2 cellular contexts compared by ENCODE assay signal in the genomic region with DNA sequence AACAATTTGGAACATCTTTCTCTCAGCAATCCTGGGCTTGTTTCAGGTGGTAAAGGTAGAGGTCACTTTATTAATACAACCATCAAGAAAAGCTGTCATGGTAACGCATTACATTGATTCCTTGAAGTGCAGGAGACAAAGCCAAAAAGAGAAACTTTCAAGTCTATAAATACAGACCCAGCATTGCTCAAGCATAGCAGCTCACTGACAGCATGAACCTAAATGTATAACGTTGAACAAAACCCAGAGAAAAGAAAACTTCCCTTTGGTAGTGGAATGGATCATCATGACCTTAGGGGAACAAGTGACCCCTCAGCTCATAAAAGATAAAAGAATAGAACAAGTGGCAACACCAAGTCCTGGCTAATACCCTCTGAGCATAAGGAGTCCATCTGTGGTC.
TF ChIP-seq lines count a peak whose summit lies in the region.

No MANE protein-coding gene starts in this region.

TF ChIP-seq in GM12878, 131 proteins besides CTCF, POLR2A, EP300 and RAD21 (continued from another document):
- TF ChIP-seq NFIC (IDR thresholded peaks at IDR 0.05; ENCODE audit: low read depth, low read length) (peak; percentile 78), JUNB (IDR thresholded peaks at IDR 0.05) (peak; percentile 57), MEF2A (IDR thresholded peaks at IDR 0.05; ENCODE audit: insufficient read depth, low read depth, low read length) (peak; percentile 75; the same call in 1 of the 2 replicates), RUNX3 (IDR thresholded peaks at IDR 0.05; ENCODE audit: low read length) (peak; percentile 50)
- TF ChIP-seq, protein P1, sequence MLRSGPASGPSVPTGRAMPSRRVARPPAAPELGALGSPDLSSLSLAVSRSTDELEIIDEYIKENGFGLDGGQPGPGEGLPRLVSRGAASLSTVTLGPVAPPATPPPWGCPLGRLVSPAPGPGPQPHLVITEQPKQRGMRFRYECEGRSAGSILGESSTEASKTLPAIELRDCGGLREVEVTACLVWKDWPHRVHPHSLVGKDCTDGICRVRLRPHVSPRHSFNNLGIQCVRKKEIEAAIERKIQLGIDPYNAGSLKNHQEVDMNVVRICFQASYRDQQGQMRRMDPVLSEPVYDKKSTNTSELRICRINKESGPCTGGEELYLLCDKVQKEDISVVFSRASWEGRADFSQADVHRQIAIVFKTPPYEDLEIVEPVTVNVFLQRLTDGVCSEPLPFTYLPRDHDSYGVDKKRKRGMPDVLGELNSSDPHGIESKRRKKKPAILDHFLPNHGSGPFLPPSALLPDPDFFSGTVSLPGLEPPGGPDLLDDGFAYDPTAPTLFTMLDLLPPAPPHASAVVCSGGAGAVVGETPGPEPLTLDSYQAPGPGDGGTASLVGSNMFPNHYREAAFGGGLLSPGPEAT (IDR thresholded peaks at IDR 0.05; ENCODE audit: low read depth): no peak
TF ChIP-seq in GM12878: peak in this region for 8.

TF ChIP-seq in HepG2, 621 proteins besides CTCF, POLR2A, EP300 and RAD21 (continued from another document):
- TF ChIP-seq, protein P2, sequence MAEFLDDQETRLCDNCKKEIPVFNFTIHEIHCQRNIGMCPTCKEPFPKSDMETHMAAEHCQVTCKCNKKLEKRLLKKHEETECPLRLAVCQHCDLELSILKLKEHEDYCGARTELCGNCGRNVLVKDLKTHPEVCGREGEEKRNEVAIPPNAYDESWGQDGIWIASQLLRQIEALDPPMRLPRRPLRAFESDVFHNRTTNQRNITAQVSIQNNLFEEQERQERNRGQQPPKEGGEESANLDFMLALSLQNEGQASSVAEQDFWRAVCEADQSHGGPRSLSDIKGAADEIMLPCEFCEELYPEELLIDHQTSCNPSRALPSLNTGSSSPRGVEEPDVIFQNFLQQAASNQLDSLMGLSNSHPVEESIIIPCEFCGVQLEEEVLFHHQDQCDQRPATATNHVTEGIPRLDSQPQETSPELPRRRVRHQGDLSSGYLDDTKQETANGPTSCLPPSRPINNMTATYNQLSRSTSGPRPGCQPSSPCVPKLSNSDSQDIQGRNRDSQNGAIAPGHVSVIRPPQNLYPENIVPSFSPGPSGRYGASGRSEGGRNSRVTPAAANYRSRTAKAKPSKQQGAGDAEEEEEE (CRISPR knock-in tag; IDR thresholded peaks at IDR 0.05; ENCODE audit: borderline replicate concordance): no peak
- TF ChIP-seq, protein P3, sequence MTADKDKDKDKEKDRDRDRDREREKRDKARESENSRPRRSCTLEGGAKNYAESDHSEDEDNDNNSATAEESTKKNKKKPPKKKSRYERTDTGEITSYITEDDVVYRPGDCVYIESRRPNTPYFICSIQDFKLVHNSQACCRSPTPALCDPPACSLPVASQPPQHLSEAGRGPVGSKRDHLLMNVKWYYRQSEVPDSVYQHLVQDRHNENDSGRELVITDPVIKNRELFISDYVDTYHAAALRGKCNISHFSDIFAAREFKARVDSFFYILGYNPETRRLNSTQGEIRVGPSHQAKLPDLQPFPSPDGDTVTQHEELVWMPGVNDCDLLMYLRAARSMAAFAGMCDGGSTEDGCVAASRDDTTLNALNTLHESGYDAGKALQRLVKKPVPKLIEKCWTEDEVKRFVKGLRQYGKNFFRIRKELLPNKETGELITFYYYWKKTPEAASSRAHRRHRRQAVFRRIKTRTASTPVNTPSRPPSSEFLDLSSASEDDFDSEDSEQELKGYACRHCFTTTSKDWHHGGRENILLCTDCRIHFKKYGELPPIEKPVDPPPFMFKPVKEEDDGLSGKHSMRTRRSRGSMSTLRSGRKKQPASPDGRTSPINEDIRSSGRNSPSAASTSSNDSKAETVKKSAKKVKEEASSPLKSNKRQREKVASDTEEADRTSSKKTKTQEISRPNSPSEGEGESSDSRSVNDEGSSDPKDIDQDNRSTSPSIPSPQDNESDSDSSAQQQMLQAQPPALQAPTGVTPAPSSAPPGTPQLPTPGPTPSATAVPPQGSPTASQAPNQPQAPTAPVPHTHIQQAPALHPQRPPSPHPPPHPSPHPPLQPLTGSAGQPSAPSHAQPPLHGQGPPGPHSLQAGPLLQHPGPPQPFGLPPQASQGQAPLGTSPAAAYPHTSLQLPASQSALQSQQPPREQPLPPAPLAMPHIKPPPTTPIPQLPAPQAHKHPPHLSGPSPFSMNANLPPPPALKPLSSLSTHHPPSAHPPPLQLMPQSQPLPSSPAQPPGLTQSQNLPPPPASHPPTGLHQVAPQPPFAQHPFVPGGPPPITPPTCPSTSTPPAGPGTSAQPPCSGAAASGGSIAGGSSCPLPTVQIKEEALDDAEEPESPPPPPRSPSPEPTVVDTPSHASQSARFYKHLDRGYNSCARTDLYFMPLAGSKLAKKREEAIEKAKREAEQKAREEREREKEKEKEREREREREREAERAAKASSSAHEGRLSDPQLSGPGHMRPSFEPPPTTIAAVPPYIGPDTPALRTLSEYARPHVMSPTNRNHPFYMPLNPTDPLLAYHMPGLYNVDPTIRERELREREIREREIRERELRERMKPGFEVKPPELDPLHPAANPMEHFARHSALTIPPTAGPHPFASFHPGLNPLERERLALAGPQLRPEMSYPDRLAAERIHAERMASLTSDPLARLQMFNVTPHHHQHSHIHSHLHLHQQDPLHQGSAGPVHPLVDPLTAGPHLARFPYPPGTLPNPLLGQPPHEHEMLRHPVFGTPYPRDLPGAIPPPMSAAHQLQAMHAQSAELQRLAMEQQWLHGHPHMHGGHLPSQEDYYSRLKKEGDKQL (CRISPR knock-in tag; IDR thresholded peaks at IDR 0.05; ENCODE audit: low read depth): no peak
- TF ChIP-seq FOXM1 (CRISPR knock-in tag; IDR thresholded peaks at IDR 0.05) (no peak), ZNF567 (CRISPR knock-in tag; IDR thresholded peaks at IDR 0.05; ENCODE audit: borderline replicate concordance) (no peak), ONECUT2 (CRISPR knock-in tag; IDR thresholded peaks at IDR 0.05) (no peak), ZNF724P (CRISPR knock-in tag; IDR thresholded peaks at IDR 0.05; ENCODE audit: borderline replicate concordance) (no peak), HOXD1 (CRISPR knock-in tag; IDR thresholded peaks at IDR 0.05) (no peak), ZNF382 (CRISPR knock-in tag; IDR thresholded peaks at IDR 0.05; ENCODE audit: borderline replicate concordance) (no peak)
- TF ChIP-seq, protein P4, sequence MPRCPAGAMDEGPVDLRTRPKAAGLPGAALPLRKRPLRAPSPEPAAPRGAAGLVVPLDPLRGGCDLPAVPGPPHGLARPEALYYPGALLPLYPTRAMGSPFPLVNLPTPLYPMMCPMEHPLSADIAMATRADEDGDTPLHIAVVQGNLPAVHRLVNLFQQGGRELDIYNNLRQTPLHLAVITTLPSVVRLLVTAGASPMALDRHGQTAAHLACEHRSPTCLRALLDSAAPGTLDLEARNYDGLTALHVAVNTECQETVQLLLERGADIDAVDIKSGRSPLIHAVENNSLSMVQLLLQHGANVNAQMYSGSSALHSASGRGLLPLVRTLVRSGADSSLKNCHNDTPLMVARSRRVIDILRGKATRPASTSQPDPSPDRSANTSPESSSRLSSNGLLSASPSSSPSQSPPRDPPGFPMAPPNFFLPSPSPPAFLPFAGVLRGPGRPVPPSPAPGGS (CRISPR knock-in tag; IDR thresholded peaks at IDR 0.05): no peak
- TF ChIP-seq, protein P5, sequence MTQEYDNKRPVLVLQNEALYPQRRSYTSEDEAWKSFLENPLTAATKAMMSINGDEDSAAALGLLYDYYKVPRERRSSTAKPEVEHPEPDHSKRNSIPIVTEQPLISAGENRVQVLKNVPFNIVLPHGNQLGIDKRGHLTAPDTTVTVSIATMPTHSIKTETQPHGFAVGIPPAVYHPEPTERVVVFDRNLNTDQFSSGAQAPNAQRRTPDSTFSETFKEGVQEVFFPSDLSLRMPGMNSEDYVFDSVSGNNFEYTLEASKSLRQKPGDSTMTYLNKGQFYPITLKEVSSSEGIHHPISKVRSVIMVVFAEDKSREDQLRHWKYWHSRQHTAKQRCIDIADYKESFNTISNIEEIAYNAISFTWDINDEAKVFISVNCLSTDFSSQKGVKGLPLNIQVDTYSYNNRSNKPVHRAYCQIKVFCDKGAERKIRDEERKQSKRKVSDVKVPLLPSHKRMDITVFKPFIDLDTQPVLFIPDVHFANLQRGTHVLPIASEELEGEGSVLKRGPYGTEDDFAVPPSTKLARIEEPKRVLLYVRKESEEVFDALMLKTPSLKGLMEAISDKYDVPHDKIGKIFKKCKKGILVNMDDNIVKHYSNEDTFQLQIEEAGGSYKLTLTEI (CRISPR knock-in tag; conservative IDR thresholded peaks at IDR 0.05): no peak
- TF ChIP-seq, protein P6, sequence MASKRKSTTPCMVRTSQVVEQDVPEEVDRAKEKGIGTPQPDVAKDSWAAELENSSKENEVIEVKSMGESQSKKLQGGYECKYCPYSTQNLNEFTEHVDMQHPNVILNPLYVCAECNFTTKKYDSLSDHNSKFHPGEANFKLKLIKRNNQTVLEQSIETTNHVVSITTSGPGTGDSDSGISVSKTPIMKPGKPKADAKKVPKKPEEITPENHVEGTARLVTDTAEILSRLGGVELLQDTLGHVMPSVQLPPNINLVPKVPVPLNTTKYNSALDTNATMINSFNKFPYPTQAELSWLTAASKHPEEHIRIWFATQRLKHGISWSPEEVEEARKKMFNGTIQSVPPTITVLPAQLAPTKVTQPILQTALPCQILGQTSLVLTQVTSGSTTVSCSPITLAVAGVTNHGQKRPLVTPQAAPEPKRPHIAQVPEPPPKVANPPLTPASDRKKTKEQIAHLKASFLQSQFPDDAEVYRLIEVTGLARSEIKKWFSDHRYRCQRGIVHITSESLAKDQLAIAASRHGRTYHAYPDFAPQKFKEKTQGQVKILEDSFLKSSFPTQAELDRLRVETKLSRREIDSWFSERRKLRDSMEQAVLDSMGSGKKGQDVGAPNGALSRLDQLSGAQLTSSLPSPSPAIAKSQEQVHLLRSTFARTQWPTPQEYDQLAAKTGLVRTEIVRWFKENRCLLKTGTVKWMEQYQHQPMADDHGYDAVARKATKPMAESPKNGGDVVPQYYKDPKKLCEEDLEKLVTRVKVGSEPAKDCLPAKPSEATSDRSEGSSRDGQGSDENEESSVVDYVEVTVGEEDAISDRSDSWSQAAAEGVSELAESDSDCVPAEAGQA (IDR thresholded peaks at IDR 0.05; ENCODE audit: low read depth): no peak
- TF ChIP-seq, protein P6 (CRISPR knock-in tag; IDR thresholded peaks at IDR 0.05; ENCODE audit: borderline replicate concordance): no peak
- TF ChIP-seq, protein P7, sequence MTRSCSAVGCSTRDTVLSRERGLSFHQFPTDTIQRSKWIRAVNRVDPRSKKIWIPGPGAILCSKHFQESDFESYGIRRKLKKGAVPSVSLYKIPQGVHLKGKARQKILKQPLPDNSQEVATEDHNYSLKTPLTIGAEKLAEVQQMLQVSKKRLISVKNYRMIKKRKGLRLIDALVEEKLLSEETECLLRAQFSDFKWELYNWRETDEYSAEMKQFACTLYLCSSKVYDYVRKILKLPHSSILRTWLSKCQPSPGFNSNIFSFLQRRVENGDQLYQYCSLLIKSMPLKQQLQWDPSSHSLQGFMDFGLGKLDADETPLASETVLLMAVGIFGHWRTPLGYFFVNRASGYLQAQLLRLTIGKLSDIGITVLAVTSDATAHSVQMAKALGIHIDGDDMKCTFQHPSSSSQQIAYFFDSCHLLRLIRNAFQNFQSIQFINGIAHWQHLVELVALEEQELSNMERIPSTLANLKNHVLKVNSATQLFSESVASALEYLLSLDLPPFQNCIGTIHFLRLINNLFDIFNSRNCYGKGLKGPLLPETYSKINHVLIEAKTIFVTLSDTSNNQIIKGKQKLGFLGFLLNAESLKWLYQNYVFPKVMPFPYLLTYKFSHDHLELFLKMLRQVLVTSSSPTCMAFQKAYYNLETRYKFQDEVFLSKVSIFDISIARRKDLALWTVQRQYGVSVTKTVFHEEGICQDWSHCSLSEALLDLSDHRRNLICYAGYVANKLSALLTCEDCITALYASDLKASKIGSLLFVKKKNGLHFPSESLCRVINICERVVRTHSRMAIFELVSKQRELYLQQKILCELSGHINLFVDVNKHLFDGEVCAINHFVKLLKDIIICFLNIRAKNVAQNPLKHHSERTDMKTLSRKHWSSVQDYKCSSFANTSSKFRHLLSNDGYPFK (CRISPR knock-in tag; IDR thresholded peaks at IDR 0.05; ENCODE audit: borderline replicate concordance): no peak
- TF ChIP-seq, protein P8, sequence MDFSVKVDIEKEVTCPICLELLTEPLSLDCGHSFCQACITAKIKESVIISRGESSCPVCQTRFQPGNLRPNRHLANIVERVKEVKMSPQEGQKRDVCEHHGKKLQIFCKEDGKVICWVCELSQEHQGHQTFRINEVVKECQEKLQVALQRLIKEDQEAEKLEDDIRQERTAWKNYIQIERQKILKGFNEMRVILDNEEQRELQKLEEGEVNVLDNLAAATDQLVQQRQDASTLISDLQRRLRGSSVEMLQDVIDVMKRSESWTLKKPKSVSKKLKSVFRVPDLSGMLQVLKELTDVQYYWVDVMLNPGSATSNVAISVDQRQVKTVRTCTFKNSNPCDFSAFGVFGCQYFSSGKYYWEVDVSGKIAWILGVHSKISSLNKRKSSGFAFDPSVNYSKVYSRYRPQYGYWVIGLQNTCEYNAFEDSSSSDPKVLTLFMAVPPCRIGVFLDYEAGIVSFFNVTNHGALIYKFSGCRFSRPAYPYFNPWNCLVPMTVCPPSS (IDR thresholded peaks at IDR 0.05): no peak
TF ChIP-seq in HepG2: peak in this region for 0.
